ENCODE assay signal across 8 cellular contexts in the genomic region with DNA sequence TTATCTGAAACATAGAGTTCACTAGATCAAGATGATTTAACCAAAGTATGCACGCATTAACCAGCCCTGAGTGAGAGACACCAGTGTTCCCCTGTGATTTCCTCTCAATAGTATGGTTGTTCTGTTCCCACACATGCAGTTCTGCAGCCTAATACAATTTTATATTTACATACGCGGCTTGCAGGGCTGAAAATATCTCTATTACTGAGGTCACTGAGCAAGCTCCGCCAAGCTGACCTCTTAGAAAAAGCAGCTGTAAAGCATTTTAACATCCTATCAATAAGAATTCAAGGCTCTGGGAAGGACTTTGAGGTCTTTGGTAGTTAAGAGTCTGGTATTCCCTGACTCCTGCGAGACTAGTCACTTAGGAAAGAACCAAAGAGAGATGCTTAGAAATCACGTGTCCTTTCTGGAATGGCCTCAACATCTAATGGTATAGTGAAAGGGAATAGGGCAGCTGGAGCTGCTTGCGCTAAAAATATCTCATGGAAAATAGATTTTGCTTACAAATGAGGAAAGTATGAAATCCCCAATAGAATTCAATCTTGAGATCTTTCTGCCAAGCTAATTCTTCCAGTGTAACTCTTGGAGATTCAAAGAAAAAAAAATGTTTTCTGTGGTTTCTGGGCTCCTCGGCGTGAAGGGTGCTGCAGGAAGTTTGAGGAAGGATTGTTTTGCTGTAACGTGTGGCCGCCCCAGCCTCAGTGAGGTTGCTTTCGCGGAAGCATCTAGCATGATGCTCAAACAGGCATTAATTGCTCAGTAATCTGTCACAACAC. TPM values are rescaled to one million over a fixed set of nuclear protein-coding genes. Genes with fewer than 3 reads are reported as not detected.
A peak's percentile ranks its signal among the peaks of the same experiment; 100 is the strongest.
DNase-seq lines count a peak whose midpoint lies in the region; ATAC-seq and TF ChIP-seq lines count a peak whose summit lies in the region.

No MANE protein-coding gene starts in this region.

- H3K9me3 ChIP-seq in KOPT-K1 (ENCODE audit: insufficient read depth, low read length, poor library complexity, severe bottlenecking) (no peaks in the 10 kb centered on the region), upper lobe of left lung (no peaks in the 10 kb centered on the region)

- peaks cover 0 to 8% (median 0%) of the 10 kb centered on the region in 4 donors for H3K4me1 ChIP-seq in upper lobe of left lung

- peak overlapping the region; percentile 91 to 94 for H3K27ac Mint-ChIP-seq in activated naive CD4-positive, alpha-beta T cell treated with anti-CD3 and anti-CD28 coated beads, Interleukin-2, amount 50 U/mL, for 72 hours

- 43 to 47% methylated on average over 13 of the region's 13 CpGs for WGBS in upper lobe of left lung, 2 donors

- DNase-seq in stimulated activated naive CD4-positive, alpha-beta T cell (lab: John Stamatoyannopoulos, UW), result peak; percentile 5 to 53 (median 32)
- DNase-seq in stimulated activated naive CD4-positive, alpha-beta T cell treated with Interleukin-2 at 50 U/mL for 16 hours (lab: John Stamatoyannopoulos, UW), result no peak
- DNase-seq in activated naive CD4-positive, alpha-beta T cell treated with anti-CD3 and anti-CD28 coated beads, Interleukin-2, amount 50 U/mL, for 72 hours (ENCODE audit: low spot score in 2 of 2), result no peak
- DNase-seq in left kidney (ENCODE audit: low read depth, low spot score), result peak; percentile 38
- peak in 1 of 2 donors; percentile 29 for DNase-seq in upper lobe of left lung
- no peak for DNase-seq in HK-2 (ENCODE audit: unreplicated experiment)
- DNase-seq in NCI-H345 (lab: John Stamatoyannopoulos, UW), result no peak

- no peaks in the 10 kb centered on the region for H3K36me3 ChIP-seq in KOPT-K1 (ENCODE audit: insufficient read depth, low read length)
- H3K36me3 ChIP-seq in upper lobe of left lung, result no peaks in the 10 kb centered on the region

- H3K9me3 Mint-ChIP-seq in activated naive CD4-positive, alpha-beta T cell treated with anti-CD3 and anti-CD28 coated beads, Interleukin-2, amount 50 U/mL, for 72 hours, result no peaks in the 10 kb centered on the region

- ATAC-seq in activated naive CD4-positive, alpha-beta T cell treated with anti-CD3 and anti-CD28 coated beads, Interleukin-2, amount 50 U/mL, for 72 hours, result peak; percentile 29 to 42
- peak in 1 of 2 donors; percentile 60 for ATAC-seq in upper lobe of left lung (ENCODE audit: low FRiP score in 2 of 2)

- H3K4me3 ChIP-seq in upper lobe of left lung, result peak overlapping the region; percentile 4 to 27 (median 12)

- no peak for TF ChIP-seq EP300 in upper lobe of left lung (IDR thresholded peaks at IDR 0.05)

- no peaks in the 10 kb centered on the region for H3K27me3 ChIP-seq in upper lobe of left lung

- no peak for TF ChIP-seq POLR2A in upper lobe of left lung (IDR thresholded peaks at IDR 0.05)

- H3K27ac ChIP-seq in KOPT-K1 (ENCODE audit: low read depth, low read length, poor library complexity, severe bottlenecking), result peak overlapping the region; percentile 11
- H3K27ac ChIP-seq in upper lobe of left lung, result peak overlapping the region in 3 of 4 donors; percentile 24 to 58 (median 38)

- peaks cover 17 to 24% of the 10 kb centered on the region in 2 donors for H3K36me3 Mint-ChIP-seq in activated naive CD4-positive, alpha-beta T cell treated with anti-CD3 and anti-CD28 coated beads, Interleukin-2, amount 50 U/mL, for 72 hours

- no peak for TF ChIP-seq CTCF in upper lobe of left lung (IDR thresholded peaks at IDR 0.05)

RNA-seq across cellular contexts. Expression of gene DOCK10, which starts 59.2 kb away (rescaled TPM):
- total RNA-seq in activated naive CD4-positive, alpha-beta T cell treated with anti-CD3 and anti-CD28 coated beads, Interleukin-2, amount 50 U/mL, for 72 hours, result 100 to 1,000 TPM; 173 to 197 TPM
- total RNA-seq in upper lobe of left lung, result 100 to 1,000 TPM in 1 of 6 donors, 10 to 100 TPM in 5; 17.6 to 127 (median 39.9) TPM

Comparison
In these comparisons a context has a peak if more than half of its experiments do, and no peak if none do; other contexts are left out.
1. DNase-seq: peak in stimulated activated naive CD4-positive, alpha-beta T cell (6 of 6) and left kidney (single experiment); none in stimulated activated naive CD4-positive, alpha-beta T cell treated with Interleukin-2 at 50 U/mL for 16 hours (single experiment), activated naive CD4-positive, alpha-beta T cell treated with anti-CD3 and anti-CD28 coated beads, Interleukin-2, amount 50 U/mL, for 72 hours (0 of 2), HK-2 (single experiment) and NCI-H345 (single experiment).